Comparison of ENCODE assay signal across 26 cellular contexts in genomic region chr3:191414286-191414685, GRCh38. TPM values are rescaled to one million over a fixed set of nuclear protein-coding genes. Genes with fewer than 3 reads are reported as not detected.
"Had no signal": no experiment of that assay in that cellular context is flagged by ENCODE, and none has a peak within 500 bp of the region (broad histone marks: within the 10 kb centered on the region; RNA-seq: fewer than 3 reads in every experiment).

No MANE protein-coding gene starts in this region.

- H3K27ac Mint-ChIP-seq: natural killer cell treated with Interleukin-12 subunit alpha and Interleukin-12 subunit beta and Interleukin-15 and Interleukin-18, amount 100 ng/mL, for 72 hours; neural progenitor cell; stimulated activated memory B cell treated with anti-CD40 and anti-IgM and Interleukin-4, amounts not matched to agents 10 μg/mL and 1 μg/mL and 100 μg/mL, for 72 hours; stimulated activated naive CD8-positive, alpha-beta T cell treated with anti-CD3 and anti-CD28 coated beads, Interleukin-15, Interleukin-2, amounts not matched to agents 100 ng/mL and 50 ng/mL, for 24 hours had no signal

- H3K9ac ChIP-seq: neural progenitor cell had no signal

- H3K36me3 ChIP-seq: left ventricle myocardium inferior, neural progenitor cell, pancreas, tibial artery had no signal

- H3K9me3 Mint-ChIP-seq: stimulated activated memory B cell treated with anti-CD40 and anti-IgM and Interleukin-4, amounts not matched to agents 10 μg/mL and 1 μg/mL and 100 μg/mL, for 72 hours; stimulated activated naive CD8-positive, alpha-beta T cell treated with anti-CD3 and anti-CD28 coated beads, Interleukin-15, Interleukin-2, amounts not matched to agents 100 ng/mL and 50 ng/mL, for 24 hours had no signal

- H3K4me2 ChIP-seq: hepatocyte, neural progenitor cell, smooth muscle cell had no signal

- H3K4me3 Mint-ChIP-seq: natural killer cell treated with Interleukin-12 subunit alpha and Interleukin-12 subunit beta and Interleukin-15 and Interleukin-18, amount 100 ng/mL, for 72 hours; neural progenitor cell; stimulated activated memory B cell treated with anti-CD40 and anti-IgM and Interleukin-4, amounts not matched to agents 10 μg/mL and 1 μg/mL and 100 μg/mL, for 72 hours; stimulated activated naive CD8-positive, alpha-beta T cell treated with anti-CD3 and anti-CD28 coated beads, Interleukin-15, Interleukin-2, amounts not matched to agents 100 ng/mL and 50 ng/mL, for 24 hours had no signal

- H3K4me1 ChIP-seq: left ventricle myocardium inferior, neural progenitor cell, pancreas, tibial artery had no signal

- H3K27me3 Mint-ChIP-seq: progenitor cell of endocrine pancreas; stimulated activated memory B cell treated with anti-CD40 and anti-IgM and Interleukin-4, amounts not matched to agents 10 μg/mL and 1 μg/mL and 100 μg/mL, for 72 hours; stimulated activated naive CD8-positive, alpha-beta T cell treated with anti-CD3 and anti-CD28 coated beads, Interleukin-15, Interleukin-2, amounts not matched to agents 100 ng/mL and 50 ng/mL, for 24 hours had no signal

- H3K4me3 ChIP-seq: hepatocyte, left ventricle myocardium inferior, lung, neural progenitor cell, pancreas, smooth muscle cell, tibial artery had no signal

- H3K27me3 ChIP-seq: hepatocyte, neural progenitor cell, pancreas, tibial artery had no signal

- H3K79me2 ChIP-seq: hepatocyte had no signal

- ATAC-seq: esophagus mucosa; left cardiac atrium; natural killer cell treated with Interleukin-12 subunit alpha and Interleukin-12 subunit beta and Interleukin-15 and Interleukin-18, amount 100 ng/mL, for 72 hours; pancreas; right cardiac atrium; stimulated activated memory B cell treated with anti-CD40 and anti-IgM and Interleukin-4, amounts not matched to agents 10 μg/mL and 1 μg/mL and 100 μg/mL, for 72 hours had no signal

- H2AFZ ChIP-seq: hepatocyte, neural progenitor cell had no signal

- H3K27ac ChIP-seq: hepatocyte, left ventricle myocardium inferior, neural progenitor cell, pancreas, tibial artery had no signal

- DNase-seq: cortex of kidney; effector memory CD4-positive, alpha-beta T cell; foreskin melanocyte; head of caudate nucleus; kidney; left cardiac atrium; left ventricle myocardium inferior; mesenchymal stem cell; midbrain; nucleus accumbens; pancreas; right cardiac atrium; stimulated activated CD4-positive, alpha-beta T cell treated with anti-CD3 and anti-CD28 coated beads, Interleukin-4, amount 100 ng/mL, for 1 hour; stimulated activated CD8-positive, alpha-beta memory T cell treated with anti-CD3 and anti-CD28 coated beads, Interleukin-4, amount 100 ng/mL, for 48 hours; tibial artery had no signal

RNA-seq across cellular contexts. Expression of gene PYDC2, which starts 46.7 kb away (rescaled TPM):
- total RNA-seq: esophagus mucosa; hepatocyte; kidney; left cardiac atrium; left ventricle myocardium inferior; lung; natural killer cell treated with Interleukin-12 subunit alpha and Interleukin-12 subunit beta and Interleukin-15 and Interleukin-18, amount 100 ng/mL, for 72 hours; pancreas; progenitor cell of endocrine pancreas; right cardiac atrium; smooth muscle cell; temporal lobe; ureter had no signal
